8 cellular contexts compared by ENCODE assay signal in the genomic region with DNA sequence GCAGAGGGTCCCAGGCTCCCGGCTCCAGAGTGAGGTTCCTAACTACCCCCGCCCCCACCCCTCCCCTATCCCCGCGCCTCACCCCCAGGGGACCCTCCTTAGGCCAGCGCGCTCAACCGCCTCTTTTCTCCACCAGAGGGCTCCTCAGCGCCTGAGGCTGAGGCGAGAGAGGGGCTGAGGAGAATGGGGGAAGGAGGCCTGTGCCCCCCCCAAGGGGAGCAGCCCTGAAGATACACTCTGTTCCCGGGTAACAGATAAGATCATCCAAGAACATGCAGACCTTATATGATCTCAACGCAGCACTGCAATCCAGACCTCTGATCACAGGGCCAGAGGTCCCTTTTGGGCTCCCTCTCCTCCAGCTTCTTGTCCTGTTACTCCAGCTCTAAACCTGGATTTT. TPM values are rescaled to one million over a fixed set of nuclear protein-coding genes. Genes with fewer than 3 reads are reported as not detected.
DNase-seq lines count a peak whose midpoint lies in the region; ATAC-seq and TF ChIP-seq lines count a peak whose summit lies in the region.

No MANE protein-coding gene starts in this region.

- peak overlapping the region; percentile 88; the same call in 2 of the 3 replicates for H2BK15ac ChIP-seq in IMR-90 (ENCODE audit: low read depth, low read length)

- peak; percentile 61 for TF ChIP-seq CTCF in BJ (IDR thresholded peaks at IDR 0.05; ENCODE audit: insufficient read depth, low read depth, low read length)
- peak; percentile 47 for TF ChIP-seq CTCF in IMR-90 (conservative IDR thresholded peaks at IDR 0.05; ENCODE audit: low read depth, low read length)
- peak; percentile 39 for TF ChIP-seq CTCF in foreskin fibroblast (IDR thresholded peaks at IDR 0.05; ENCODE audit: low read depth, low read length)
- TF ChIP-seq CTCF in gastrocnemius medialis (IDR thresholded peaks at IDR 0.05 in 4 of 5, conservative IDR thresholded peaks at IDR 0.05 in 1 of 5), result peak in 4 of 5 experiments; percentile 21 to 56 (median 39)

- no peak overlapping the region for H3K23ac ChIP-seq in IMR-90 (ENCODE audit: low read depth, low read length)

- no peak for TF ChIP-seq POLR2A in IMR-90 (IDR thresholded peaks at IDR 0.05; ENCODE audit: low read depth, low read length)
- TF ChIP-seq POLR2A in gastrocnemius medialis (IDR thresholded peaks at IDR 0.05), result no peak

- peak; percentile 64 for TF ChIP-seq RAD21 in IMR-90 (IDR thresholded peaks at IDR 0.05; ENCODE audit: low read length)

- H3K4me1 ChIP-seq in IMR-90 (ENCODE audit: control insufficient read depth, insufficient read depth, low read length) (peaks cover 15% of the 10 kb centered on the region), gastrocnemius medialis (no peaks in the 10 kb centered on the region)

- POLR2A ChIA-PET in BJ (lab: Charles Lee) (no interaction called here), IMR-90 (lab: Charles Lee; ENCODE audit: unreplicated experiment) (no interaction called here)

- H3K79me1 ChIP-seq in IMR-90 (ENCODE audit: low read depth in 1 of 2, low read length in 2 of 2), result peaks cover 0 to 29% of the 10 kb centered on the region in 2 experiments; a peak in 2 of 4 replicates

- no peak overlapping the region; the same call in 1 of the 2 replicates for H3K18ac ChIP-seq in IMR-90 (ENCODE audit: low read depth, low read length)

- no peak overlapping the region for H3K4me3 ChIP-seq in BJ (ENCODE audit: low read depth, low read length)
- H3K4me3 ChIP-seq in IMR-90 (ENCODE audit: insufficient read depth, low read depth, low read length), result no peak overlapping the region
- H3K4me3 ChIP-seq in foreskin fibroblast (ENCODE audit: low read depth in 1 of 2, low read length in 2 of 2), result no peak overlapping the region
- H3K4me3 ChIP-seq in gastrocnemius medialis, result no peak overlapping the region

- peak overlapping the region; percentile 44 for H2AK9ac ChIP-seq in IMR-90 (replicated peaks; ENCODE audit: low read depth, low read length, poor library complexity)

- peak overlapping the region; percentile 15; the same call in 1 of the 2 replicates for H3K27ac ChIP-seq in IMR-90 (ENCODE audit: insufficient read depth, low read length)
- H3K27ac ChIP-seq in gastrocnemius medialis, result peak overlapping the region in 3 of 4 donors; percentile 15 to 62 (median 50)

- no peaks in the 10 kb centered on the region for H4K20me1 ChIP-seq in IMR-90 (ENCODE audit: insufficient read depth, low read length)

- H4K8ac ChIP-seq in IMR-90 (ENCODE audit: low read depth in 2 of 2, low read length in 2 of 2), result peak overlapping the region; percentile 34 to 87; a peak in 2 of 4 replicates

- peak overlapping the region; percentile 84 for H2AK5ac ChIP-seq in IMR-90 (ENCODE audit: low read depth, low read length)

- no peak overlapping the region for H3K9ac ChIP-seq in IMR-90 (ENCODE audit: low read depth, low read length)

- WGBS in IMR-90 (ENCODE audit: extremely low coverage in 2 of 2, insufficient read length in 1 of 2), 2 experiments, result 55% methylated on average over 2 of the region's 11 CpGs; no CpG with 5 or more reads in 1 of the 2 experiments

- H3K56ac ChIP-seq in IMR-90 (ENCODE audit: extremely low read depth, insufficient read depth, low read length), result no peak overlapping the region

- peak overlapping the region; percentile 70 for H4K91ac ChIP-seq in IMR-90 (ENCODE audit: insufficient read depth, low read depth, low read length)

- peak overlapping the region; percentile 69 for H3K4ac ChIP-seq in IMR-90 (ENCODE audit: low read depth, low read length)

- intact Hi-C loops in IMR-90 (cut with micrococcal nuclease), result loop anchor here (5.0 kb wide), 1 partner anchor 286 kb away; no protein-coding TSS in a partner anchor
- intact Hi-C loops in gastrocnemius medialis (cut with DNase I; ENCODE audit: low total_unique reads), result loop anchor here (5.0 kb wide), 2 partner anchors 191 to 286 kb away; a partner anchor contains a TSS

- H3K4me2 ChIP-seq in IMR-90 (ENCODE audit: low read depth, low read length), result no peak overlapping the region

- H3K9me1 ChIP-seq in IMR-90 (ENCODE audit: insufficient read depth, low read length), result peaks cover 24% of the 10 kb centered on the region

- CTCF ChIA-PET in BJ (lab: Yijun Ruan, JAX), result interaction anchor here (0.7 to 4.5 kb wide), 20 partner anchors 8 to 292 kb away, joined by 3 to 63 read pairs (median 4); no protein-coding TSS in a partner anchor
- CTCF ChIA-PET in IMR-90 (lab: Yijun Ruan, JAX), result interaction anchor here (1.0 to 1.6 kb wide), 2 partner anchors 10 to 29 kb away, joined by 3 to 8 read pairs; no protein-coding TSS in a partner anchor

- in situ Hi-C loops in IMR-90 (cut with MboI; ENCODE audit: low sequenced_read_pairs), result loop anchor here (5.0 kb wide), 1 partner anchor 286 kb away; no protein-coding TSS in a partner anchor
- in situ Hi-C loops in gastrocnemius medialis (cut with MboI; ENCODE audit: low sequenced_read_pairs in 4 of 4), result loop anchor here (25.0 kb wide), 1 partner anchor 276 kb away; no protein-coding TSS in a partner anchor

- H4K5ac ChIP-seq in IMR-90 (ENCODE audit: low read depth, low read length), result peak overlapping the region; percentile 49; the same call in 1 of the 2 replicates

- peak overlapping the region; percentile 47; the same call in 1 of the 2 replicates for H2BK20ac ChIP-seq in IMR-90 (ENCODE audit: low read depth, low read length)

- peak overlapping the region; percentile 61 for H3K14ac ChIP-seq in IMR-90 (replicated peaks; ENCODE audit: low read depth, low read length)

- DNase-seq in BJ (ENCODE audit: low read depth), result no peak
- DNase-seq in IMR-90, result no peak
- peak; percentile 68 for DNase-seq in activated CD8-positive, alpha-beta memory T cell treated with anti-CD3 and anti-CD28 coated beads, Interleukin-2, amount 50 U/mL, for 48 hours
- peak in 1 of 2 donors; percentile 33 for DNase-seq in foreskin fibroblast
- DNase-seq in gastrocnemius medialis, result peak; percentile 47 to 53
- no peak for DNase-seq in islet precursor cell
- DNase-seq in NCI-H2107 treated with DMSO at 0.1 percent for 48 hours (lab: John Stamatoyannopoulos, UW; ENCODE audit: unreplicated experiment), result no peak

- peaks cover 5% of the 10 kb centered on the region for H3K36me3 ChIP-seq in BJ (ENCODE audit: control insufficient read depth, insufficient read depth, low read length)
- H3K36me3 ChIP-seq in IMR-90 (ENCODE audit: control insufficient read depth, insufficient read depth, low read length), result peaks cover 27% of the 10 kb centered on the region
- H3K36me3 ChIP-seq in gastrocnemius medialis, result no peaks in the 10 kb centered on the region

- dilution Hi-C loops in IMR-90 (cut with HindIII; ENCODE audit: low sequenced_read_pairs, unreplicated experiment), result no loop called here

- ATAC-seq in IMR-90 (ENCODE audit: low read depth), result peak; percentile 42
- ATAC-seq in gastrocnemius medialis, result peak; percentile 62 to 68
- no peak for ATAC-seq in HG03045 (IDR thresholded peaks at IDR 0.05; ENCODE audit: unreplicated experiment)

- H2BK5ac ChIP-seq in IMR-90 (ENCODE audit: low read depth, low read length, poor library complexity, severe bottlenecking), result no peak overlapping the region

- BruUV-seq in IMR-90 (replicated peaks; lab: Mats Ljungman, UMichigan), result no TSS peak

- H3K27me3 ChIP-seq in BJ (ENCODE audit: control insufficient read depth, insufficient read depth, low read length) (no peaks in the 10 kb centered on the region), IMR-90 (ENCODE audit: control insufficient read depth, insufficient read depth, low read length) (no peaks in the 10 kb centered on the region), gastrocnemius medialis (no peaks in the 10 kb centered on the region)

- peak overlapping the region; percentile 33 for H2AFZ ChIP-seq in IMR-90 (replicated peaks; ENCODE audit: low read length, poor library complexity)

- H3K9me3 ChIP-seq in IMR-90 (ENCODE audit: control insufficient read depth, insufficient read depth, low read length), result no peaks in the 10 kb centered on the region
- no peaks in the 10 kb centered on the region for H3K9me3 ChIP-seq in gastrocnemius medialis

- H2BK120ac ChIP-seq in IMR-90 (ENCODE audit: low read depth, low read length), result peak overlapping the region; percentile 39; the same call in 1 of the 2 replicates

TF ChIP-seq in IMR-90, 13 proteins besides CTCF, POLR2A, EP300 and RAD21:
- TF ChIP-seq, protein P1, sequence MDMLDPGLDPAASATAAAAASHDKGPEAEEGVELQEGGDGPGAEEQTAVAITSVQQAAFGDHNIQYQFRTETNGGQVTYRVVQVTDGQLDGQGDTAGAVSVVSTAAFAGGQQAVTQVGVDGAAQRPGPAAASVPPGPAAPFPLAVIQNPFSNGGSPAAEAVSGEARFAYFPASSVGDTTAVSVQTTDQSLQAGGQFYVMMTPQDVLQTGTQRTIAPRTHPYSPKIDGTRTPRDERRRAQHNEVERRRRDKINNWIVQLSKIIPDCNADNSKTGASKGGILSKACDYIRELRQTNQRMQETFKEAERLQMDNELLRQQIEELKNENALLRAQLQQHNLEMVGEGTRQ (IDR thresholded peaks at IDR 0.05; ENCODE audit: low read depth, low read length), result no peak
- TF ChIP-seq MAZ (IDR thresholded peaks at IDR 0.05; ENCODE audit: borderline replicate concordance, low read depth, low read length), result 0 out of 2 replicates have a peak, but pooled peaks have one; percentile 19
- peak; percentile 63 for TF ChIP-seq SMC3 (IDR thresholded peaks at IDR 0.05; ENCODE audit: low read depth, low read length)
TF ChIP-seq in IMR-90: peak in this region for 2.

RNA-seq across cellular contexts. Expression of a gene that starts 43.3 kb away (rescaled TPM):
- polyA plus RNA-seq in BJ (2011; rRNA removed) (26.4 and 43.3 TPM in 2 replicates), IMR-90 (2012; rRNA removed) (24.0 and 28.5 TPM in 2 replicates)
- polyA minus RNA-seq in BJ (2011; rRNA and poly(A)+ RNA removed), result 6.0 and 7.4 TPM in 2 replicates
- total RNA-seq in IMR-90 (2012; rRNA removed) (47.0 and 71.1 TPM in 2 replicates), gastrocnemius medialis (10 to 100 TPM; 52.2 to 63.7 (median 56.0) TPM)
- polyA plus RNA-seq in IMR-90 (2012; cell fraction: cytosol; rRNA removed), result 8.0 and 10.3 TPM in 2 replicates
- polyA plus RNA-seq in IMR-90 (2012; cell fraction: nucleus; rRNA removed; ENCODE audit: low replicate concordance), result 1.8 and 8.3 TPM in 2 replicates

Comparison
In these comparisons a context has a peak if more than half of its experiments do, and no peak if none do; other contexts are left out.
1. DNase-seq: peak in activated CD8-positive, alpha-beta memory T cell treated with anti-CD3 and anti-CD28 coated beads, Interleukin-2, amount 50 U/mL, for 48 hours (single experiment) and gastrocnemius medialis (2 of 2); none in BJ (single experiment), IMR-90 (single experiment), islet precursor cell (single experiment) and NCI-H2107 treated with DMSO at 0.1 percent for 48 hours (single experiment).
2. Peak in every context shown above with its lines, with median percentiles within 50 percentile points of each other: CTCF ChIP-seq.